ENCODE assay signal across 8 cellular contexts in genomic region chr2:19362652-19363473, GRCh38. TPM values are rescaled to one million over a fixed set of nuclear protein-coding genes. Genes with fewer than 3 reads are reported as not detected.
A peak's percentile ranks its signal among the peaks of the same experiment; 100 is the strongest.
DNase-seq lines count a peak whose midpoint lies in the region; ATAC-seq and TF ChIP-seq lines count a peak whose summit lies in the region.

No MANE protein-coding gene starts in this region.

- H3K9me3 Mint-ChIP-seq in neural crest cell = no peaks in the 10 kb centered on the region

- TF ChIP-seq POLR2A in uterus (IDR thresholded peaks at IDR 0.05) = no peak

- no peak overlapping the region for H3K27ac ChIP-seq in foreskin keratinocyte
- H3K27ac ChIP-seq in uterus = peak overlapping the region; percentile 61 to 63

- peak; percentile 76 for DNase-seq in AG08395 (ENCODE audit: low spot score)
- DNase-seq in GM13976 (ENCODE audit: low spot score) = peak; percentile 72
- DNase-seq in NCI-H524 treated with DMSO at 0.1 percent for 48 hours (lab: John Stamatoyannopoulos, UW) = peak; percentile 42
- DNase-seq in activated T-cell treated with anti-CD3 and anti-CD28 coated beads, Interleukin-2, amount 50 U/mL, for 48 hours = peak; percentile 58 to 69
- DNase-seq in foreskin keratinocyte = peak; percentile 46 to 73
- peak; percentile 79 for DNase-seq in neural crest cell (ENCODE audit: low read depth, low spot score)
- peak; percentile 84 to 86 for DNase-seq in uterus

- peak overlapping the region; percentile 77 for H3K4me3 Mint-ChIP-seq in neural crest cell

- TF ChIP-seq CTCF in GM13976 (IDR thresholded peaks at IDR 0.05; ENCODE audit: borderline replicate concordance, control extremely low read depth, extremely low read depth, insufficient read depth, missing control alignments) (peak; percentile 56), foreskin keratinocyte (conservative IDR thresholded peaks at IDR 0.05) (peak; percentile 89), neural crest cell (conservative IDR thresholded peaks at IDR 0.05) (peak; percentile 91), uterus (IDR thresholded peaks at IDR 0.05) (peak; percentile 68 to 93 (median 86))

- no peaks in the 10 kb centered on the region for H3K4me1 ChIP-seq in foreskin keratinocyte
- H3K4me1 ChIP-seq in uterus = no peaks in the 10 kb centered on the region

- in situ Hi-C loops in GM13976 (cut with MboI; ENCODE audit: low sequenced_read_pairs, unreplicated experiment) = loop anchor here (25.0 kb wide), 2 partner anchors 601 to 851 kb away; no protein-coding TSS in a partner anchor

- peak; percentile 40 for ATAC-seq in HG03442 (IDR thresholded peaks at IDR 0.05; ENCODE audit: unreplicated experiment)
- ATAC-seq in foreskin keratinocyte = peak; percentile 61

- H3K27me3 ChIP-seq in foreskin keratinocyte (peaks cover 93% of the 10 kb centered on the region), uterus (no peaks in the 10 kb centered on the region)

- intact Hi-C loops in uterus (cut with DNase I; ENCODE audit: low total_unique reads) = loop anchor here (10.0 kb wide), 2 partner anchors 618 to 968 kb away; no protein-coding TSS in a partner anchor

- peaks cover 96% of the 10 kb centered on the region for H3K27me3 Mint-ChIP-seq in neural crest cell (ENCODE audit: low read depth)

- H3K36me3 ChIP-seq in uterus = no peaks in the 10 kb centered on the region

- H3K4me1 Mint-ChIP-seq in neural crest cell = peaks cover 22% of the 10 kb centered on the region

- peak overlapping the region; percentile 51 to 52 for H3K4me3 ChIP-seq in uterus

- H3K36me3 Mint-ChIP-seq in neural crest cell (ENCODE audit: low read depth) = no peaks in the 10 kb centered on the region

- no peak overlapping the region for H3K27ac Mint-ChIP-seq in neural crest cell (ENCODE audit: unreplicated experiment)

- no peaks in the 10 kb centered on the region for H3K9me3 ChIP-seq in uterus

RNA-seq across cellular contexts. Expression of gene OSR1, which starts 4.4 kb away (rescaled TPM):
- total RNA-seq in foreskin keratinocyte (0.14 and 0.18 TPM in 2 replicates), neural crest cell (0.33 and 0.45 TPM in 2 replicates), uterus (10 to 100 TPM in 3 of 4 donors, 1 to 10 TPM in 1; 4.7 to 26.2 (median 18.6) TPM)
- polyA plus RNA-seq in foreskin keratinocyte = 0.09 and 0.18 TPM in 2 replicates
